ENCODE assay signal across 8 cellular contexts in the genomic region with DNA sequence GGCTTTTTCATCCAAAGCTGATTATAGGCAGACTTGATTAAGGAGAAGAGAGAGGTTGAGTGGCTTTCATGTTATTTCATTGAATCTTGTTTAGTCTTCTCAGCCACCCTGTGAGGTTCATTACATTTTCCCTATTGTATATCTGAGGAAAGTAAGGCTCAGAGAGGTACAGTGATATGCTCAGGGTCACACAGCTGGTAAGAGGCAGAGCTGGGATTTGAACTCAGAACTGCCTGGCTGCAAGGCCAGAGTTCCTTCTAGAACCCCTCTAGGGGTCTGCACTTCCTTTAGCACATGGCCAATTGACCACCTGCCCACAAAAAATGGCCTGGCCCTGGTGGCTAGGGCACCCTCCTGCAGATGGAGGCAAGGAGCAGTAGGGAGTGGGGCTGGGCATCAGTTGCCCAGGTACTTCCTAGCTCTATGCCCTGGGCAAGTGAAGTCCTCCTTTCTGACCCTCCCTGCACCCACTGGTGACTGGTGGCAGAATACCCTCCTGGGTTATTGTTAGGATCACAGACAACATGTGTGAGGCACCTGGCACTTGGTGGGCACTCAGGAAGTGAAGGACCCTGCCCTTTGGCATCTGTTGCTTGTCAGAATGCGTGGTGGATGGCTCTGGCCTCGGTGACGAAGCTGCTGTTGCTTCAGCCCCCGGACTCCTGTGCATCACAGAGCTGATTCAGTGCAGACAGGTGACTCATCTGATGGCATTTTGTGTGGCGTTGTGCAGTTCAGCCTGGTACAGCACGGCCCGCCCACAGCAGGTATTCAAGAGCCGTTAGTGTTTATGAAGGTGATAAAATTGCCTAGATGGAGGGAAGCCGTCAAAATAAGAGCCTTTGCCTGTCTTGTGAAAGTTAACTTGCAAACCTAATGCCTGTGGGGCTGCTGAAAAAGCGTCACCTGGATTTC.
DNase-seq lines count a peak whose midpoint lies in the region; ATAC-seq, FAIRE-seq and TF ChIP-seq lines count a peak whose summit lies in the region.

No MANE protein-coding gene starts in this region.

- FAIRE-seq in astrocyte (lab: Jason Lieb, UNC), result peak; percentile 52

- H3K27me3 ChIP-seq in astrocyte (ENCODE audit: insufficient read depth, low read length) (no peaks in the 10 kb centered on the region), uterus (no peaks in the 10 kb centered on the region)

- H3K9me3 ChIP-seq in astrocyte (ENCODE audit: insufficient read depth, low read depth, low read length) (no peaks in the 10 kb centered on the region), uterus (no peaks in the 10 kb centered on the region)

- ATAC-seq in GM19023 (IDR thresholded peaks at IDR 0.05; ENCODE audit: unreplicated experiment), result no peak
- ATAC-seq in HG03442 (IDR thresholded peaks at IDR 0.05; ENCODE audit: unreplicated experiment), result no peak
- ATAC-seq in HG02970 (IDR thresholded peaks at IDR 0.05; ENCODE audit: low FRiP score, unreplicated experiment), result no peak

- H3K27me3 Mint-ChIP-seq in astrocyte (ENCODE audit: low read depth, unreplicated experiment), result no peaks in the 10 kb centered on the region

- H3K4me1 ChIP-seq in astrocyte (ENCODE audit: insufficient read depth, low read length) (peaks cover 44% of the 10 kb centered on the region), uterus (peaks cover 8 to 17% of the 10 kb centered on the region in 2 donors)

- peak; percentile 86 for DNase-seq in AG20443 (ENCODE audit: low spot score)
- peak; percentile 36 for DNase-seq in LNCaP clone FGC (ENCODE audit: low read depth)
- peak; percentile 94 for DNase-seq in astrocyte (ENCODE audit: low read depth)
- DNase-seq in mucosa of gallbladder (ENCODE audit: low spot score), result peak; percentile 82
- peak; percentile 31 to 45 for DNase-seq in uterus

- no peaks in the 10 kb centered on the region for H3K9me3 Mint-ChIP-seq in astrocyte (ENCODE audit: unreplicated experiment)

- H3K36me3 Mint-ChIP-seq in astrocyte (ENCODE audit: low read depth, unreplicated experiment), result peaks cover 2% of the 10 kb centered on the region

- H3K4me2 ChIP-seq in astrocyte (ENCODE audit: low read length), result peak overlapping the region; percentile 77

- TF ChIP-seq CTCF in LNCaP clone FGC (IDR thresholded peaks at IDR 0.05; ENCODE audit: control insufficient read depth, extremely low read depth, insufficient read depth) (no peak), astrocyte (IDR thresholded peaks at IDR 0.05; ENCODE audit: insufficient read depth, low read depth, low read length) (no peak), uterus (IDR thresholded peaks at IDR 0.05) (no peak)

- TF ChIP-seq POLR2A in uterus (IDR thresholded peaks at IDR 0.05), result no peak

- H2AFZ ChIP-seq in astrocyte (ENCODE audit: low read depth, low read length), result no peak overlapping the region

- peaks cover 42% of the 10 kb centered on the region for H3K4me1 Mint-ChIP-seq in astrocyte (ENCODE audit: low read depth, unreplicated experiment)

- H3K9ac ChIP-seq in astrocyte (ENCODE audit: low read length), result peak overlapping the region; percentile 60

- H3K27ac Mint-ChIP-seq in astrocyte (ENCODE audit: unreplicated experiment), result peak overlapping the region; percentile 86

- no peaks in the 10 kb centered on the region for H3K36me3 ChIP-seq in astrocyte (ENCODE audit: insufficient read depth, low read length)
- H3K36me3 ChIP-seq in uterus, result no peaks in the 10 kb centered on the region

- H3K27ac ChIP-seq in astrocyte (ENCODE audit: low read depth, low read length) (peak overlapping the region; percentile 80), uterus (peak overlapping the region; percentile 79 to 83)

- peaks cover 6% of the 10 kb centered on the region for H3K79me2 ChIP-seq in astrocyte (ENCODE audit: insufficient read depth, low read length)

- no peak overlapping the region for H3K4me3 Mint-ChIP-seq in astrocyte (ENCODE audit: unreplicated experiment)

- H4K20me1 ChIP-seq in astrocyte (ENCODE audit: insufficient read depth, low read length), result peaks cover 19% of the 10 kb centered on the region

- intact Hi-C loops in uterus (cut with DNase I; ENCODE audit: low total_unique reads), result no loop called here

- H3K4me3 ChIP-seq in LNCaP clone FGC (ENCODE audit: low read depth, low read length), result no peak overlapping the region
- H3K4me3 ChIP-seq in astrocyte (ENCODE audit: insufficient read depth, low read depth, low read length), result no peak overlapping the region
- no peak overlapping the region for H3K4me3 ChIP-seq in uterus

Comparison
In these comparisons a context has a peak if more than half of its experiments do, and no peak if none do; other contexts are left out.
1. DNase-seq: peak in every context shown above with its lines; median percentile 94 in astrocyte; 86 in AG20443; 82 in mucosa of gallbladder; 38 in uterus; 36 in LNCaP clone FGC.